Comparison of ENCODE assay signal across 10 cellular contexts in the genomic region with DNA sequence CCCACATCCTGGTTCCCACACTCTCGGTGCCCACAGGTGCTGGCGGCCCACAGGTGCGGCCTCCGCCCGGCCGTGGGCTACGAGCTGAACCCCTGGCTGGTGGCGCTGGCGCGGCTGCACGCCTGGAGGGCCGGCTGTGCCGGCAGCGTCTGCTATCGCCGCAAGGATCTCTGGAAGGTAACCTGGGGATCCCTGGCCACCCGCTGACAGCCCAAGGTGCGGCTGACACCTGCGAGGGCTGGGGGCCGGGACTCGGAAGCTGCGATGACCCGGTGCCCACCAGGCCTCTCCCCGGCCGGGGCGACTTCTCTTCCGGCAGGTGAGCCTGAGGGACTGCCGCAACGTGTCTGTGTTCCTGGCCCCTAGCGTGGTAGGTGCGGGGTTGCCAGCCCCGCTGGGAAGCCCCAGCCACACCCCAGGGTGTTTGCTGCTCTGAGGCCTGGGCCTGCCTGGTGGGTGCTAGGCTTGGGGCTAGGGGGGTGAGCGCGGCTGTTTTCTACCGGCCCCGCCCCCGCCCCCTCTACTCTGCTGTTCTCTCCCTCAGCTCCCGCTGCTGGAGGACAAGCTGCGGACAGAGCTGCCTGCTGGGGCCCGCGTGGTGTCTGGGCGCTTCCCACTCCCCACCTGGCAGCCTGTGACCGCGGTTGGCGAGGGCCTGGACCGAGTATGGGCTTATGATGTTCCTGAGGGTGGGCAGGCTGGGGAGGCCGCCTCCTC. TPM values are rescaled to one million over a fixed set of nuclear protein-coding genes. Genes with fewer than 3 reads are reported as not detected.
A peak's percentile ranks its signal among the peaks of the same experiment; 100 is the strongest.
DNase-seq lines count a peak whose midpoint lies in the region; ATAC-seq, FAIRE-seq and TF ChIP-seq lines count a peak whose summit lies in the region.
"Had no signal": no experiment of that assay in that cellular context is flagged by ENCODE, and none has a peak within 500 bp of the region (broad histone marks: within the 10 kb centered on the region; RNA-seq: fewer than 3 reads in every experiment).

No MANE protein-coding gene starts in this region.

- peak overlapping the region; percentile 92 for H3K27ac Mint-ChIP-seq in central memory CD8-positive, alpha-beta T cell (ENCODE audit: low read depth)
- H3K27ac Mint-ChIP-seq in nephron progenitor cell, result no peak overlapping the region

- no peaks in the 10 kb centered on the region for H3K27me3 Mint-ChIP-seq in central memory CD8-positive, alpha-beta T cell
- peaks cover 7% of the 10 kb centered on the region for H3K27me3 Mint-ChIP-seq in nephron progenitor cell (ENCODE audit: low read depth, poor library complexity)

- peak overlapping the region; percentile 82 for H3K4me3 Mint-ChIP-seq in central memory CD8-positive, alpha-beta T cell
- H3K4me3 Mint-ChIP-seq in nephron progenitor cell, result peak overlapping the region; percentile 40

- H3K9me3 ChIP-seq in BE2C, result no peaks in the 10 kb centered on the region
- no peaks in the 10 kb centered on the region for H3K9me3 ChIP-seq in Karpas-422 (ENCODE audit: low read length)

- H2AFZ ChIP-seq in Karpas-422 (ENCODE audit: low read length), result no peak overlapping the region

- H3K4me2 ChIP-seq in Karpas-422 (ENCODE audit: low read depth, low read length, poor library complexity, severe bottlenecking), result peak overlapping the region; percentile 88

- no peaks in the 10 kb centered on the region for H3K27me3 ChIP-seq in BE2C
- H3K27me3 ChIP-seq in Karpas-422 (ENCODE audit: low read length), result no peaks in the 10 kb centered on the region

- ATAC-seq in central memory CD8-positive, alpha-beta T cell (replicated peaks; ENCODE audit: extremely low read depth, poor library complexity, severe bottlenecking), result peak; percentile 42

- H3K79me2 ChIP-seq in Karpas-422 (ENCODE audit: low read length), result 0 out of 2 replicates have a peak, but pooled peaks cover 15% of the 10 kb centered on the region

- H4K20me1 ChIP-seq in Karpas-422 (ENCODE audit: insufficient read depth, low read depth, low read length), result peaks cover 19% of the 10 kb centered on the region

- H3K4me3 ChIP-seq in BE2C (ENCODE audit: low read depth, low read length), result peak overlapping the region; percentile 79
- H3K4me3 ChIP-seq in Karpas-422 (ENCODE audit: low read length), result peak overlapping the region; percentile 97

- TF ChIP-seq CTCF in BE2C (IDR thresholded peaks at IDR 0.05; ENCODE audit: low read depth, low read length), result no peak
- no peak for TF ChIP-seq CTCF in nephron progenitor cell (IDR thresholded peaks at IDR 0.05)
- no peak for TF ChIP-seq CTCF in D721Med (IDR thresholded peaks at IDR 0.05; ENCODE audit: insufficient read depth, missing control alignments)

- peaks cover 18% of the 10 kb centered on the region for H3K4me1 ChIP-seq in BE2C
- H3K4me1 ChIP-seq in Karpas-422 (ENCODE audit: low read length), result peaks cover 85% of the 10 kb centered on the region

- no peak for DNase-seq in BE2C
- peak; percentile 45 for DNase-seq in Karpas-422
- no peak for DNase-seq in central memory CD8-positive, alpha-beta T cell (ENCODE audit: low spot score in 2 of 2)
- DNase-seq in nephron progenitor cell, result no peak
- no peak for DNase-seq in D721Med (ENCODE audit: insufficient read length, low spot score)
- DNase-seq in Ammon's horn (ENCODE audit: low spot score), result no peak
- DNase-seq in RCC 7860 (ENCODE audit: low spot score), result no peak
- no peak for DNase-seq in DMS53 (lab: John Stamatoyannopoulos, UW)
- DNase-seq: NCI-H1436 treated with DMSO at 0.1 percent for 48 hours had no signal

- peak overlapping the region; percentile 99 for H3K9ac ChIP-seq in Karpas-422 (ENCODE audit: low read length)

- H3K4me1 Mint-ChIP-seq in central memory CD8-positive, alpha-beta T cell, result peaks cover 25% of the 10 kb centered on the region
- peaks cover 20% of the 10 kb centered on the region for H3K4me1 Mint-ChIP-seq in nephron progenitor cell

- no peaks in the 10 kb centered on the region for H3K9me3 Mint-ChIP-seq in central memory CD8-positive, alpha-beta T cell
- no peaks in the 10 kb centered on the region for H3K9me3 Mint-ChIP-seq in nephron progenitor cell

- H3K36me3 ChIP-seq in BE2C (peaks cover 20% of the 10 kb centered on the region; the same call in 1 of the 2 replicates), Karpas-422 (ENCODE audit: insufficient read depth, low read length) (0 out of 2 replicates have a peak, but pooled peaks cover 2% of the 10 kb centered on the region)

- H3K27ac ChIP-seq in Karpas-422 (ENCODE audit: low read length), result no peak overlapping the region

- no peaks in the 10 kb centered on the region for H3K9me2 ChIP-seq in Karpas-422 (replicated peaks; ENCODE audit: insufficient read depth, low read length)

- FAIRE-seq in D721Med (lab: Jason Lieb, UNC), result no peak
- no peak for FAIRE-seq in RCC 7860 (lab: Jason Lieb, UNC)
- FAIRE-seq: endometrium had no signal

- peaks cover 17% of the 10 kb centered on the region for H3K36me3 Mint-ChIP-seq in central memory CD8-positive, alpha-beta T cell (ENCODE audit: insufficient read depth)
- no peaks in the 10 kb centered on the region for H3K36me3 Mint-ChIP-seq in nephron progenitor cell (ENCODE audit: low read depth)

RNA-seq across cellular contexts. Expression of a gene that starts 1.0 kb away (rescaled TPM):
- 205 TPM for polyA plus RNA-seq in BE2C (2012; ENCODE audit: insufficient read depth, insufficient read length, low read depth)
- 19.8 and 53.3 TPM in 2 replicates for total RNA-seq in Karpas-422 (2014; rRNA removed; shearing (Covaris generic); ENCODE audit: low replicate concordance)

RNA-seq across cellular contexts. Expression of a gene that starts 4.3 kb away (rescaled TPM):
- polyA plus RNA-seq in BE2C (2012; ENCODE audit: insufficient read depth, insufficient read length, low read depth), result 26.4 TPM
- total RNA-seq in Karpas-422 (2014; rRNA removed; shearing (Covaris generic); ENCODE audit: low replicate concordance), result 29.4 and 110 TPM in 2 replicates

RNA-seq across cellular contexts. Expression of a gene that starts 5.0 kb away (rescaled TPM):
- 205 TPM for polyA plus RNA-seq in BE2C (2012; ENCODE audit: insufficient read depth, insufficient read length, low read depth)
- total RNA-seq in Karpas-422 (2014; rRNA removed; shearing (Covaris generic); ENCODE audit: low replicate concordance), result 57.4 and 159 TPM in 2 replicates

RNA-seq across cellular contexts. Expression of a gene that starts 7.0 kb away (rescaled TPM):
- 294 TPM for polyA plus RNA-seq in BE2C (2012; ENCODE audit: insufficient read depth, insufficient read length, low read depth)
- 25.2 and 132 TPM in 2 replicates for total RNA-seq in Karpas-422 (2014; rRNA removed; shearing (Covaris generic); ENCODE audit: low replicate concordance)

RNA-seq across cellular contexts. Expression of a gene that starts 16.3 kb away (rescaled TPM):
- polyA plus RNA-seq in BE2C (2012; ENCODE audit: insufficient read depth, insufficient read length, low read depth), result 94.6 TPM
- total RNA-seq in Karpas-422 (2014; rRNA removed; shearing (Covaris generic); ENCODE audit: low replicate concordance), result 0.48 and 2.1 TPM in 2 replicates
